ENCODE assay signal across 21 cellular contexts in the genomic region with DNA sequence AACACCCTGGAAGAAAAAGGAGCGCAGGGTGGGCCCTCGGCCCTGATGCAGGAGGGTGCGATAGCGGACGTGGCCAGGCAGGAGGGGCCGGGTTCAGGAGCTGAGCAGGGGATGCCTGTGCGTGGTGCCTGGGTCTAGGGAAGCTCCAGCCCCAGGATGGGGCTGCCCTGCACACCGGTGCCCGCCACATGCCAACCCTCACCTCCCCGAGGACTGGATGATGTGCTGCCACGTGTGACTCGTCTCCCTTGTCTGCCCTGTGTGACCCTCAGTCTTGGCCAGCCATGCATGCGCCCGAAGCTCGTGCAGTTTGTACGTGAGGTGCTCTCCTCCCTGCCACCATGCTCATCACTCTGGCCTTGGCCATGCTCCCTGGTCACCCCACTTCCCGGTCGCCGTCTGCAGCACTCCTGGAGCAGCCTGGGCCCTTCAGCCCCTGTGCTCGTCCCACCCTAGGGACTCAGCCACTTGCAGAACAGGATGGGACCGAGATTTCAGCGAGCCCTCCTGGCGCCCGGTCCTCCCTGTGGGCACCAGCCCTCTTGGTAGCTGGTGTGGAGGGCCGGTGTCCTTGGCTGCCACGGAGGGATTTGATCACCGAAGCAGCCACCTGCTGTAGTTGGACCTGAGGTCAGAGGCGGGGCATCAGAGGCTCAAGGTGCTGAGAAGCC. TPM values are rescaled to one million over a fixed set of nuclear protein-coding genes. Genes with fewer than 3 reads are reported as not detected.
DNase-seq lines count a peak whose midpoint lies in the region; ATAC-seq, FAIRE-seq and TF ChIP-seq lines count a peak whose summit lies in the region.
"Had no signal": no experiment of that assay in that cellular context is flagged by ENCODE, and none has a peak within 500 bp of the region (broad histone marks: within the 10 kb centered on the region; RNA-seq: fewer than 3 reads in every experiment).

No MANE protein-coding gene starts in this region.

- ATAC-seq in right cardiac atrium (no peak), RWPE2 (ENCODE audit: low read depth) (no peak), GM18867 (IDR thresholded peaks at IDR 0.05; ENCODE audit: unreplicated experiment) (no peak)
- ATAC-seq: HCT116, PC-3 had no signal

- intact Hi-C loops in right cardiac atrium (cut with DNase I) (no loop called here), cardiac septum (cut with DNase I) (no loop called here)

- peak; percentile 46 for FAIRE-seq in urothelium cell line (lab: Jason Lieb, UNC)
- FAIRE-seq: A204.1, D721Med, GM12892, GM18507 had no signal

- peak; percentile 10 to 51 (median 45) for DNase-seq in right cardiac atrium
- DNase-seq in cardiac septum (ENCODE audit: low spot score): no peak
- peak; percentile 88 for DNase-seq in RWPE2 (ENCODE audit: low spot score)
- no peak for DNase-seq in urothelium cell line (ENCODE audit: low spot score)
- DNase-seq in activated CD4-positive, alpha-beta T cell treated with anti-CD3 and anti-CD28 coated beads for 1 hour: no peak
- DNase-seq: BE2C, GOT3, MM.1S, NCI-H1092, NCI-H1436 treated with DMSO at 0.1 percent for 48 hours, NCI-H2029, NCI-H2171, NCI-H526, PC-3 had no signal

- H3K27ac ChIP-seq in right cardiac atrium (ENCODE audit: low read length) (no peak overlapping the region), RWPE2 (ENCODE audit: poor library complexity, severe bottlenecking) (no peak overlapping the region)

- 89% methylated on average over 28 of the region's 28 CpGs for WGBS in right cardiac atrium

- no peak for TF ChIP-seq CTCF in RWPE2 (IDR thresholded peaks at IDR 0.05; ENCODE audit: poor library complexity, severe bottlenecking)

- H3K36me3 ChIP-seq in RWPE2 (ENCODE audit: low read depth): peaks cover 43% of the 10 kb centered on the region

- H3K4me3 ChIP-seq in right cardiac atrium (ENCODE audit: low read length) (no peak overlapping the region), RWPE2 (ENCODE audit: severe bottlenecking) (no peak overlapping the region)

- H3K27me3 ChIP-seq in right cardiac atrium (ENCODE audit: control insufficient read depth, insufficient read depth) (no peaks in the 10 kb centered on the region), RWPE2 (ENCODE audit: insufficient read depth, poor library complexity, severe bottlenecking) (no peaks in the 10 kb centered on the region)
- H3K27me3 ChIP-seq: BE2C had no signal

- H3K4me1 ChIP-seq in right cardiac atrium (ENCODE audit: control insufficient read depth, insufficient read depth, low read length) (no peaks in the 10 kb centered on the region), RWPE2 (ENCODE audit: insufficient read depth, poor library complexity, severe bottlenecking) (no peaks in the 10 kb centered on the region)
- H3K4me1 ChIP-seq: BE2C had no signal

- H3K9me3 ChIP-seq in right cardiac atrium (ENCODE audit: control insufficient read depth, low read length) (no peaks in the 10 kb centered on the region), RWPE2 (ENCODE audit: severe bottlenecking) (no peaks in the 10 kb centered on the region)
- H3K9me3 ChIP-seq: BE2C had no signal

RNA-seq across cellular contexts. Expression of a gene that starts 4.3 kb away (rescaled TPM):
- not detected for total RNA-seq in right cardiac atrium
- not detected for polyA plus RNA-seq in right cardiac atrium
- total RNA-seq in cardiac septum: 0.22 TPM
- total RNA-seq: PC-3 had no signal

RNA-seq across cellular contexts. Expression of a gene that starts 16.1 kb away (rescaled TPM):
- total RNA-seq in right cardiac atrium: 10 to 100 TPM; 39.5 to 50.7 (median 41.7) TPM
- polyA plus RNA-seq in right cardiac atrium: 36.9 TPM
- 49.5 TPM for total RNA-seq in cardiac septum

RNA-seq across cellular contexts. Expression of a gene that starts 34.5 kb away (rescaled TPM):
- not detected for total RNA-seq in right cardiac atrium
- not detected for polyA plus RNA-seq in right cardiac atrium
- total RNA-seq in cardiac septum: not detected
- total RNA-seq: LHCN-M2, PC-3 had no signal

RNA-seq across cellular contexts. Expression of a gene that starts 53.0 kb away (rescaled TPM):
- total RNA-seq in right cardiac atrium (not detected), cardiac septum (1.1 TPM)
- polyA plus RNA-seq in right cardiac atrium: not detected
- total RNA-seq: LHCN-M2, PC-3 had no signal

Comparison
In these comparisons a context has a peak if more than half of its experiments do, and no peak if none do; other contexts are left out.
1. DNase-seq: peak in right cardiac atrium (3 of 3) and RWPE2 (single experiment); none in cardiac septum (single experiment), urothelium cell line (single experiment) and activated CD4-positive, alpha-beta T cell treated with anti-CD3 and anti-CD28 coated beads for 1 hour (single experiment).